In genomic region chr21:43361127-43361492, GRCh38 we compare ENCODE assay signal across 8 cellular contexts.
DNase-seq lines count a peak whose midpoint lies in the region; ATAC-seq and TF ChIP-seq lines count a peak whose summit lies in the region.

No MANE protein-coding gene starts in this region.

- ATAC-seq in stimulated activated effector memory CD8-positive, alpha-beta T cell treated with anti-CD3 and anti-CD28 coated beads, Interleukin-12 subunit alpha, Interleukin-12 subunit beta, amount 100 ng/mL, for 72 hours: no peak
- ATAC-seq in HG02610 (IDR thresholded peaks at IDR 0.05; ENCODE audit: unreplicated experiment) (no peak), HG02870 (IDR thresholded peaks at IDR 0.05; ENCODE audit: unreplicated experiment) (no peak)

- TF ChIP-seq CTCF in foreskin fibroblast (IDR thresholded peaks at IDR 0.05; ENCODE audit: low read depth, low read length): peak; percentile 10

- H3K27ac Mint-ChIP-seq in stimulated activated effector memory CD8-positive, alpha-beta T cell treated with anti-CD3 and anti-CD28 coated beads, Interleukin-12 subunit alpha, Interleukin-12 subunit beta, amount 100 ng/mL, for 72 hours: peak overlapping the region; percentile 90

- no peaks in the 10 kb centered on the region for H3K9me3 Mint-ChIP-seq in stimulated activated effector memory CD8-positive, alpha-beta T cell treated with anti-CD3 and anti-CD28 coated beads, Interleukin-12 subunit alpha, Interleukin-12 subunit beta, amount 100 ng/mL, for 72 hours

- peak overlapping the region; percentile 76 for H3K4me3 Mint-ChIP-seq in stimulated activated effector memory CD8-positive, alpha-beta T cell treated with anti-CD3 and anti-CD28 coated beads, Interleukin-12 subunit alpha, Interleukin-12 subunit beta, amount 100 ng/mL, for 72 hours

- H3K36me3 Mint-ChIP-seq in stimulated activated effector memory CD8-positive, alpha-beta T cell treated with anti-CD3 and anti-CD28 coated beads, Interleukin-12 subunit alpha, Interleukin-12 subunit beta, amount 100 ng/mL, for 72 hours: peaks cover 5% of the 10 kb centered on the region

- DNase-seq in NCI-H146 (lab: John Stamatoyannopoulos, UW): peak; percentile 36
- no peak for DNase-seq in NCI-H146 treated with DMSO at 0.1 percent for 48 hours (lab: John Stamatoyannopoulos, UW; ENCODE audit: unreplicated experiment)
- DNase-seq in RPMI7951 (ENCODE audit: low read depth): peak; percentile 83
- peak; percentile 43 to 66 for DNase-seq in foreskin fibroblast
- no peak for DNase-seq in stimulated activated effector memory CD8-positive, alpha-beta T cell treated with anti-CD3 and anti-CD28 coated beads, Interleukin-12 subunit alpha, Interleukin-12 subunit beta, amount 100 ng/mL, for 72 hours (ENCODE audit: low spot score in 2 of 2)
- DNase-seq in superior temporal gyrus (ENCODE audit: extremely low spot score): no peak

- H3K4me3 ChIP-seq in foreskin fibroblast (ENCODE audit: low read depth in 1 of 2, low read length in 2 of 2): peak overlapping the region in 1 of 2 donors; percentile 16

- peaks cover 25% of the 10 kb centered on the region for H3K4me1 Mint-ChIP-seq in stimulated activated effector memory CD8-positive, alpha-beta T cell treated with anti-CD3 and anti-CD28 coated beads, Interleukin-12 subunit alpha, Interleukin-12 subunit beta, amount 100 ng/mL, for 72 hours

Comparison
In these comparisons a context has a peak if more than half of its experiments do, and no peak if none do; other contexts are left out.
1. DNase-seq: peak in NCI-H146 (single experiment), RPMI7951 (single experiment) and foreskin fibroblast (2 of 2); none in NCI-H146 treated with DMSO at 0.1 percent for 48 hours (single experiment), stimulated activated effector memory CD8-positive, alpha-beta T cell treated with anti-CD3 and anti-CD28 coated beads, Interleukin-12 subunit alpha, Interleukin-12 subunit beta, amount 100 ng/mL, for 72 hours (0 of 2) and superior temporal gyrus (single experiment).